1 cellular context compared by ENCODE assay signal in the genomic region with DNA sequence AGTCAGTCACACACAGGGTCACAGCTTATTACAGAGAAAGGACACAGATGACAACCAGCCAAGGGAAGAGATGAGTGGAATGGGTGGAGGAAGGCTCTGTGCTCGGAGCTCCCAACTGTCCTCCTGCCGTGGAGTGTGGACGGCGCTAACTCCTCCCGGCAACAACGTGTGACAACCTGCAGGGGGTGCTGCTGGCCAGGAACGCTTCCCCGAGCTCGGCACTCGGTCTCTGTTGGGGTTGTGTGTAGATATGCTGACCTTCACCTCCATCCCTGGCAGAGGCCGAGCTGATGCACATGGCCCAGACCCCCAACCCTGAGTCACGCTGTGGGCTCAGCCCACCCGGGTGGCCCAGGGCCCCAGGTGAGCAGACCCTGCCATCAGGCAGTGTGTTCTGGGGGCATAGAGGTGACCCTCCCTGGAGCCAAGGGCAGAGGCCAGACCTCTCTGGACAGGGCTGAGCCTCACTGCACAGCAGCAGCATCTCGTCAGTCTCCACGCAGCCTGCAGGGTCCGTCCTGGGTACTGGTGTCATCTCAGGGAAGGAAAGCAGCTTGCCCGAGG.
TF ChIP-seq lines count a peak whose summit lies in the region.

No MANE protein-coding gene starts in this region.

TF ChIP-seq in H1, 55 proteins besides CTCF, POLR2A, EP300 and RAD21:
- no peak for TF ChIP-seq ATF2 (IDR thresholded peaks at IDR 0.05; ENCODE audit: low read length)
- TF ChIP-seq CREB1 (IDR thresholded peaks at IDR 0.05): peak; percentile 52; the same call in 1 of the 2 replicates
- TF ChIP-seq SIX5 (IDR thresholded peaks at IDR 0.05; ENCODE audit: low read depth, low read length): no peak
TF ChIP-seq in H1: peak in this region for 1.
